8 cellular contexts compared by ENCODE assay signal in the genomic region with DNA sequence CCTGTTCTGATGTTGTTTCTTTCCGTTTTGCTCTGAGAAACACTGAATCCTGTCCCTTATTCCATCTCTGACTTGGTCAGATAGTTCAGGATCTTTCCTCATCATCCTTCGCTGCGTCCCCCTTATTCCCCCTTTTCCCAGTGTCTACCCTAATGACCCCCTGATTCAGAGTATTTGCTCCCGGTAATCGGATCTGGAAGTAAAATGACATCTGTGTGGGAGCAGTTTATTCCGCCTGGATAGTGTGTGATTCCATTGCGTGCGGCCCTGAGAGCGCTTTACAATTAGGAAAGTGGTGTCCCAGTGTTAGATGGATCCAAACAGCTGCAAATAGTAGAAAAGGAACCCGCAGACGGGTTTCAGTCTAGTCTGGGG. TPM values are rescaled to one million over a fixed set of nuclear protein-coding genes. Genes with fewer than 3 reads are reported as not detected.
DNase-seq lines count a peak whose midpoint lies in the region; ATAC-seq and TF ChIP-seq lines count a peak whose summit lies in the region.

No MANE protein-coding gene starts in this region.

- TF ChIP-seq CTCF in astrocyte of the spinal cord (IDR thresholded peaks at IDR 0.05; ENCODE audit: low read depth, low read length): no peak

- peak; percentile 11 for ATAC-seq in left lobe of liver
- ATAC-seq in HG02571 (IDR thresholded peaks at IDR 0.05; ENCODE audit: unreplicated experiment): no peak

- DNase-seq in Ammon's horn (ENCODE audit: low spot score) (peak; percentile 5), astrocyte of the spinal cord (ENCODE audit: low read depth, low spot score) (peak; percentile 30), left lobe of liver (ENCODE audit: low spot score) (no peak), NCI-H2227 treated with DMSO at 0.1 percent for 48 hours (lab: John Stamatoyannopoulos, UW) (no peak)
- no peak for DNase-seq in stimulated activated CD4-positive, alpha-beta T cell treated with anti-CD3 and anti-CD28 coated beads, Interleukin-15, amount 100 ng/mL, for 24 hours

- H3K9me3 ChIP-seq in HUES48 (ENCODE audit: control insufficient read depth, insufficient read depth, low read length) (no peaks in the 10 kb centered on the region), thymus (ENCODE audit: control insufficient read depth) (peaks cover 1% of the 10 kb centered on the region)

- peak overlapping the region; percentile 86 for H3K9ac ChIP-seq in HUES48 (ENCODE audit: low read depth, low read length)

- H3K4me3 ChIP-seq in HUES48 (ENCODE audit: low read depth, low read length) (peak overlapping the region; percentile 97), astrocyte of the spinal cord (ENCODE audit: low read depth, low read length) (peak overlapping the region; percentile 98), thymus (ENCODE audit: low read length) (peak overlapping the region; percentile 85)

- WGBS in thymus: 7% methylated on average over 11 of the region's 11 CpGs

- peaks cover 29% of the 10 kb centered on the region for H3K36me3 ChIP-seq in HUES48 (ENCODE audit: control insufficient read depth, insufficient read depth, low read length)
- peaks cover 15% of the 10 kb centered on the region for H3K36me3 ChIP-seq in thymus (ENCODE audit: control insufficient read depth, insufficient read depth)

- H3K4me1 ChIP-seq in HUES48 (ENCODE audit: control insufficient read depth, insufficient read depth, low read length): no peaks in the 10 kb centered on the region
- peaks cover 8% of the 10 kb centered on the region for H3K4me1 ChIP-seq in thymus (ENCODE audit: control insufficient read depth, insufficient read depth, low read length)

- in situ Hi-C loops in astrocyte of the spinal cord (cut with HindIII; ENCODE audit: low sequenced_read_pairs): no loop called here

- no peaks in the 10 kb centered on the region for H3K27me3 ChIP-seq in HUES48 (ENCODE audit: control insufficient read depth, insufficient read depth, low read length)
- H3K27me3 ChIP-seq in thymus (ENCODE audit: control insufficient read depth, insufficient read depth): no peaks in the 10 kb centered on the region

- H3K27ac ChIP-seq in HUES48 (ENCODE audit: low read depth, low read length) (peak overlapping the region; percentile 70), thymus (ENCODE audit: low read depth) (peak overlapping the region; percentile 87)

RNA-seq across cellular contexts. Expression of gene DRG1, which starts 0.6 kb away (rescaled TPM):
- 18.6 TPM for total RNA-seq in left lobe of liver
- polyA plus RNA-seq in thymus: 45.5 TPM

RNA-seq across cellular contexts. Expression of gene PATZ1, which starts 53.9 kb away (rescaled TPM):
- total RNA-seq in left lobe of liver: 21.2 TPM
- polyA plus RNA-seq in thymus: 33.4 TPM

Comparison
In these comparisons a context has a peak if more than half of its experiments do, and no peak if none do; other contexts are left out.
1. DNase-seq: peak in Ammon's horn (single experiment) and astrocyte of the spinal cord (single experiment); none in left lobe of liver (single experiment), NCI-H2227 treated with DMSO at 0.1 percent for 48 hours (single experiment) and stimulated activated CD4-positive, alpha-beta T cell treated with anti-CD3 and anti-CD28 coated beads, Interleukin-15, amount 100 ng/mL, for 24 hours (single experiment).
2. Peak in every context shown above with its lines, with median percentiles within 50 percentile points of each other: H3K4me3 ChIP-seq.